5 cellular contexts compared by ENCODE assay signal in the genomic region with DNA sequence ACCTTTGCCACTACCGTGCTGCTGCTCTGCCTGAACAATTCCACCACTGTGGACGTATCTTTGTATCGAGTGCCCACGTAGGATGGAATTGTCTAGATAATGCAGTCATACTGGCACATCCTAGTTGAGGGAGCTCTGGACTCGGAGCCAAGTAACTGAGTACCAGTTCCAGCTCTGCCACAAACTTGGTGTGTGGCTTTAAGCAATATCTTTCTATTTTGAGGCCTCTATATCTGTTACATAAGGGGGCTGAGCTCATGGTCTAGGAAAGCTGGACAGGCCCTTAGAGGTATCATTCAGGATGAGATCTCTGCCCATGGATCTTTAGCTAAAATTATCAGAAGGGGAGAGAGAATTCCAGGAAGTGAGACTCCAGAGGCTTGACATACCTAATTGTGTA. TPM values are rescaled to one million over a fixed set of nuclear protein-coding genes. Genes with fewer than 3 reads are reported as not detected.
"Had no signal": no experiment of that assay in that cellular context is flagged by ENCODE, and none has a peak within 500 bp of the region (broad histone marks: within the 10 kb centered on the region; RNA-seq: fewer than 3 reads in every experiment).

No MANE protein-coding gene starts in this region.

- H3K27ac Mint-ChIP-seq: GM23338, H9 had no signal

- ATAC-seq: GM23338 had no signal

- H3K4me3 Mint-ChIP-seq: GM23338, H9 had no signal

- DNase-seq: H9, HCEC 1CT, IMR-90 had no signal

- H3K4me3 ChIP-seq: GM23338 had no signal

- H3K4me1 Mint-ChIP-seq: GM23338, H9 had no signal

RNA-seq across cellular contexts. Expression of gene MAGEA4, which starts 49.3 kb away (rescaled TPM):
- total RNA-seq: HT-29, IMR-90 had no signal
- polyA plus RNA-seq: IMR-90 had no signal
